ENCODE assay signal across 17 cellular contexts in the genomic region with DNA sequence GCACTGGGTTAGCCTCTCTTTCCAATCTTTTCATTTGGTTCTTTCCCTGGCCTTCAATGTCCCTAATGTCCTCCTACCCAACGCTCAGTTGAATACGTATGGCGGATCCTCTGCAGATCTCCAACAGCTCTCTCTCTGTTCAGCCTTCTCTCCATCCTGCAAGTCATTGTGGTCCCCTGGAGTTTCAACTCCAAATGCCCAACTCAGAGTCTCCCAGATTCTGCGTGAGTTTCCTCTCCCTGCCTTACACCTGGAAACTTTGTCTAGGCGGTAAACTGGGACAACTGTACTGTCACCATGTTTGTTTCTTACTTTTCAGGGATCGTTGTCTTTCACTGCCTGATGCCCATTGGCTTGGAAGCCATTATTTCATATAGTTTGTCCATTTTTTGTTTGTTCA.
DNase-seq lines count a peak whose midpoint lies in the region; ATAC-seq, FAIRE-seq and TF ChIP-seq lines count a peak whose summit lies in the region.
"Had no signal": no experiment of that assay in that cellular context is flagged by ENCODE, and none has a peak within 500 bp of the region (broad histone marks: within the 10 kb centered on the region; RNA-seq: fewer than 3 reads in every experiment).

No MANE protein-coding gene starts in this region.

- intact Hi-C loops in Panc1 (cut with micrococcal nuclease; ENCODE audit: unreplicated experiment) (no loop called here), colonic mucosa (cut with DNase I) (no loop called here)

- H3K9me3 ChIP-seq in Panc1 (ENCODE audit: control insufficient read depth, insufficient read depth, low read depth, low read length) (no peaks in the 10 kb centered on the region), colonic mucosa (no peaks in the 10 kb centered on the region)
- H3K9me3 ChIP-seq: HAP-1 had no signal

- H3K27ac Mint-ChIP-seq in mesothelial cell of epicardium, result peak overlapping the region; percentile 8
- no peak overlapping the region for H3K27ac Mint-ChIP-seq in T-cell
- H3K27ac Mint-ChIP-seq: CD4-positive, alpha-beta memory T cell; HFFc6 had no signal

- ATAC-seq in Panc1 (no peak), T-cell (replicated peaks in 1 of 4) (no peak)
- ATAC-seq: GM12878 had no signal

- H3K4me1 Mint-ChIP-seq in mesothelial cell of epicardium (peaks cover 2% of the 10 kb centered on the region), T-cell (no peaks in the 10 kb centered on the region)
- H3K4me1 Mint-ChIP-seq: CD4-positive, alpha-beta memory T cell had no signal

- peaks cover 61% of the 10 kb centered on the region for H3K36me3 Mint-ChIP-seq in mesothelial cell of epicardium
- H3K36me3 Mint-ChIP-seq in T-cell, result no peaks in the 10 kb centered on the region
- H3K36me3 Mint-ChIP-seq: CD4-positive, alpha-beta memory T cell had no signal

- CTCF ChIA-PET in Panc1 (lab: Charles Lee) (no interaction called here), T-cell (lab: Charles Lee) (no interaction called here)

- FAIRE-seq in bronchial epithelial cell (lab: Jason Lieb, UNC), result peak; percentile 40
- FAIRE-seq: G401.6, GM12878 had no signal

- POLR2A ChIA-PET in Panc1 (lab: Charles Lee), result no interaction called here
- POLR2A ChIA-PET in T-cell (lab: Charles Lee), result no interaction called here

- no TSS peak for BruUV-seq in Panc1 (replicated peaks; lab: Mats Ljungman, UMichigan)

- H3K4me3 ChIP-seq in Panc1 (ENCODE audit: low read depth in 2 of 2, low read length in 2 of 2) (no peak overlapping the region), bronchial epithelial cell (ENCODE audit: low read depth, low read length) (no peak overlapping the region), colonic mucosa (no peak overlapping the region)
- H3K4me3 ChIP-seq: GM12878, GM23248, HAP-1 had no signal

- H3K36me3 ChIP-seq in Panc1 (ENCODE audit: control insufficient read depth, insufficient read depth, low read length) (peaks cover 40% of the 10 kb centered on the region), bronchial epithelial cell (ENCODE audit: control insufficient read depth, insufficient read depth, low read length) (peaks cover 4% of the 10 kb centered on the region), colonic mucosa (no peaks in the 10 kb centered on the region)

- H3K9ac ChIP-seq in colonic mucosa (ENCODE audit: low read depth in 2 of 2, low read length in 2 of 2), result no peak overlapping the region
- H3K9ac ChIP-seq: GM23248 had no signal

- DNase-seq in Panc1 (ENCODE audit: low read depth, low spot score), result no peak
- no peak for DNase-seq in bronchial epithelial cell (ENCODE audit: low read depth)
- DNase-seq in colonic mucosa, result peak; percentile 13
- DNase-seq in mesothelial cell of epicardium (ENCODE audit: low spot score in 2 of 2, unreplicated experiment in 2 of 2), result no peak
- DNase-seq in NOMO-1 treated with dmso at 0.1 percent for 144 hours (lab: John Stamatoyannopoulos, UW; ENCODE audit: unreplicated experiment), result no peak
- no peak for DNase-seq in T-cell
- no peak for DNase-seq in hippocampal formation (lab: John Stamatoyannopoulos, UW)
- DNase-seq: C1 segment of cervical spinal cord; CD4-positive, alpha-beta memory T cell; COR-L47; DMS153; DND-41; GM23248; HFFc6 had no signal

- H3K4me3 Mint-ChIP-seq in mesothelial cell of epicardium, result no peak overlapping the region
- no peak overlapping the region for H3K4me3 Mint-ChIP-seq in T-cell
- H3K4me3 Mint-ChIP-seq: CD4-positive, alpha-beta memory T cell; HFFc6 had no signal

- TF ChIP-seq CTCF in Panc1 (IDR thresholded peaks at IDR 0.05) (no peak), bronchial epithelial cell (IDR thresholded peaks at IDR 0.05; ENCODE audit: insufficient read depth, low read length, severe bottlenecking) (no peak), colonic mucosa (IDR thresholded peaks at IDR 0.05) (no peak), mesothelial cell of epicardium (IDR thresholded peaks at IDR 0.05; ENCODE audit: unreplicated experiment) (no peak)

- H3K27ac ChIP-seq in Panc1 (ENCODE audit: low read length) (peak overlapping the region; percentile 41; the same call in 1 of the 2 replicates), colonic mucosa (no peak overlapping the region)
- H3K27ac ChIP-seq: GM23248 had no signal

- no peaks in the 10 kb centered on the region for H3K27me3 Mint-ChIP-seq in mesothelial cell of epicardium (ENCODE audit: low read depth)
- H3K27me3 Mint-ChIP-seq in T-cell, result no peaks in the 10 kb centered on the region
- H3K27me3 Mint-ChIP-seq: CD4-positive, alpha-beta memory T cell had no signal

- in situ Hi-C loops in Panc1 (cut with HindIII; ENCODE audit: low pct_unique_long_range_greater_than_20kb, low sequenced_read_pairs), result no loop called here

- H3K27me3 ChIP-seq in Panc1 (ENCODE audit: control insufficient read depth, insufficient read depth, low read length) (no peaks in the 10 kb centered on the region), bronchial epithelial cell (ENCODE audit: control insufficient read depth, insufficient read depth, low read length) (no peaks in the 10 kb centered on the region), colonic mucosa (no peaks in the 10 kb centered on the region)

- H3K4me1 ChIP-seq in Panc1 (ENCODE audit: control insufficient read depth, insufficient read depth, low read length) (peaks cover 8% of the 10 kb centered on the region), colonic mucosa (no peaks in the 10 kb centered on the region)
- H3K4me1 ChIP-seq: HAP-1 had no signal

- H3K9me3 Mint-ChIP-seq in mesothelial cell of epicardium (peaks cover 20% of the 10 kb centered on the region), T-cell (peaks cover 8 to 10% (median 9%) of the 10 kb centered on the region in 3 donors)
